Comparison of ENCODE assay signal across 21 cellular contexts in the genomic region with DNA sequence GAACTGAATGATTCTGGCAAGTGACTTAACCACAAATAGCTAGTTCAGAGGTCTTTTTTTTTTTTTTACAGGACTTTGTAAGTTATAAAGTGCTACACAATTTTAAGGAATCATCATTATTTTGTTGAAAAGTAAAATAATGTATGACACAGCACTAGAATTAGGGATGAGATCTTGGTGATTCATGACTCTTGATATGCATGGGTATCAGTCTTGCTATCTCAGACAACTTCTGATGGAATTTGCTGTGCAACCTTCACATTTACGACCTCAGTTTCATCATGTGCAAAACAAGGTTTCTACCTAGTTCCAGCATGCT.
"Had no signal": no experiment of that assay in that cellular context is flagged by ENCODE, and none has a peak within 500 bp of the region (broad histone marks: within the 10 kb centered on the region; RNA-seq: fewer than 3 reads in every experiment).

No MANE protein-coding gene starts in this region.

- H3K27ac ChIP-seq: esophagus squamous epithelium, left lung, prostate gland, right atrium auricular region, sigmoid colon, spleen, testis, tibial artery, upper lobe of right lung, uterus had no signal

- ATAC-seq: effector memory CD8-positive, alpha-beta T cell; left cardiac atrium; left lung; naive thymus-derived CD4-positive, alpha-beta T cell; stimulated activated memory B cell treated with anti-CD40 and anti-IgM and Interleukin-4, amounts not matched to agents 10 μg/mL and 1 μg/mL and 100 μg/mL, for 72 hours; stimulated activated naive CD8-positive, alpha-beta T cell treated with anti-CD3 and anti-CD28 coated beads, Interleukin-15, Interleukin-2, amounts not matched to agents 100 U/mL and 50 U/mL, for 24 hours; upper lobe of right lung had no signal

- H3K9me3 ChIP-seq: esophagus squamous epithelium, left lung, prostate gland, right atrium auricular region, sigmoid colon, spleen, testis, tibial artery, upper lobe of right lung, uterus had no signal

- H3K27me3 ChIP-seq: esophagus squamous epithelium, left lung, right atrium auricular region, sigmoid colon, spleen, testis, tibial artery, upper lobe of right lung, uterus had no signal

- H3K4me1 ChIP-seq: prostate gland, testis, uterus had no signal

- H3K4me3 ChIP-seq: esophagus squamous epithelium, left lung, prostate gland, right atrium auricular region, sigmoid colon, spleen, testis, tibial artery, upper lobe of right lung, uterus had no signal

- H3K36me3 ChIP-seq: esophagus squamous epithelium, left lung, prostate gland, right atrium auricular region, sigmoid colon, spleen, tibial artery, upper lobe of right lung, uterus had no signal

- DNase-seq: cortex of kidney; effector memory CD8-positive, alpha-beta T cell; erythroblast; esophagus squamous epithelium; left cardiac atrium; left lung; mesenchymal stem cell; midbrain; naive thymus-derived CD4-positive, alpha-beta T cell; nucleus accumbens; sigmoid colon; spleen; stimulated activated CD4-positive, alpha-beta T cell treated with anti-CD3 and anti-CD28 coated beads, Interleukin-4, amount 100 ng/mL, for 4 hours; stimulated activated naive CD8-positive, alpha-beta T cell treated with anti-CD3 and anti-CD28 coated beads, Interleukin-15, Interleukin-2, amounts not matched to agents 100 U/mL and 50 U/mL, for 24 hours; testis; tibial artery; upper lobe of right lung; uterus had no signal
